In genomic region chrX:9706426-9706825, GRCh38 we compare ENCODE assay signal across 1 cellular context.
A peak's percentile ranks its signal among the peaks of the same experiment; 100 is the strongest.
TF ChIP-seq lines count a peak whose summit lies in the region.

No MANE protein-coding gene starts in this region.

TF ChIP-seq in A549, 52 proteins besides CTCF, POLR2A, EP300 and RAD21 (continued from another document):
- no peak for TF ChIP-seq USF2 (IDR thresholded peaks at IDR 0.05)
- peak; percentile 74 for TF ChIP-seq MAFK (IDR thresholded peaks at IDR 0.05; ENCODE audit: partially characterized antibody)
